ENCODE assay signal across 12 cellular contexts in genomic region chr5:172164773-172165212, GRCh38. TPM values are rescaled to one million over a fixed set of nuclear protein-coding genes. Genes with fewer than 3 reads are reported as not detected.
A peak's percentile ranks its signal among the peaks of the same experiment; 100 is the strongest.
DNase-seq lines count a peak whose midpoint lies in the region; TF ChIP-seq lines count a peak whose summit lies in the region.
"Had no signal": no experiment of that assay in that cellular context is flagged by ENCODE, and none has a peak within 500 bp of the region (broad histone marks: within the 10 kb centered on the region; RNA-seq: fewer than 3 reads in every experiment).

No MANE protein-coding gene starts in this region.

- H3K79me2 ChIP-seq in mammary epithelial cell (ENCODE audit: insufficient read depth, low read length) (peaks cover 97% of the 10 kb centered on the region), fibroblast of lung (ENCODE audit: control insufficient read depth, insufficient read depth, low read length) (peaks cover 4% of the 10 kb centered on the region)

- BruUV-seq in mammary epithelial cell (replicated peaks; lab: Mats Ljungman, UMichigan): no TSS peak

- H3K4me3 ChIP-seq in mammary epithelial cell (replicated peaks in 1 of 3; ENCODE audit: insufficient read depth in 1 of 3, low read depth in 2 of 3, low read length in 3 of 3) (no peak overlapping the region), breast epithelium (no peak overlapping the region), fibroblast of lung (replicated peaks in 1 of 4; ENCODE audit: control extremely low read depth in 1 of 4, insufficient read depth in 1 of 4, low read depth in 3 of 4, low read length in 4 of 4) (no peak overlapping the region), tibial nerve (no peak overlapping the region)
- H3K4me3 ChIP-seq: HAP-1, psoas muscle had no signal

- TF ChIP-seq POLR2A in breast epithelium (IDR thresholded peaks at IDR 0.05) (no peak), tibial nerve (IDR thresholded peaks at IDR 0.05) (no peak)

- H3K27me3 ChIP-seq in mammary epithelial cell (ENCODE audit: insufficient read depth, low read length) (no peaks in the 10 kb centered on the region), breast epithelium (no peaks in the 10 kb centered on the region), fibroblast of lung (ENCODE audit: control insufficient read depth, insufficient read depth, low read length) (no peaks in the 10 kb centered on the region), tibial nerve (no peaks in the 10 kb centered on the region)

- H3K4me1 ChIP-seq in mammary epithelial cell (ENCODE audit: insufficient read depth, low read length) (peaks cover 12% of the 10 kb centered on the region), breast epithelium (no peaks in the 10 kb centered on the region), fibroblast of lung (ENCODE audit: control insufficient read depth, extremely low read depth, insufficient read depth, low read length) (peaks cover 14% of the 10 kb centered on the region), tibial nerve (peaks cover 0 to 88% (median 53%) of the 10 kb centered on the region in 4 donors)
- H3K4me1 ChIP-seq: HAP-1 had no signal

- dilution Hi-C loops in mammary epithelial cell (cut with HindIII; ENCODE audit: low sequenced_read_pairs): no loop called here

- H2AFZ ChIP-seq in mammary epithelial cell (ENCODE audit: low read depth, low read length): peak overlapping the region; percentile 6
- H2AFZ ChIP-seq in fibroblast of lung (ENCODE audit: low read length): peak overlapping the region; percentile 23

- H3K4me2 ChIP-seq in mammary epithelial cell (ENCODE audit: insufficient read depth, low read depth, low read length): peak overlapping the region; percentile 53
- H3K4me2 ChIP-seq in fibroblast of lung (ENCODE audit: extremely low read depth, insufficient read depth, low read length): peak overlapping the region; percentile 51

- H3K9ac ChIP-seq in mammary epithelial cell (ENCODE audit: insufficient read depth, low read length): no peak overlapping the region
- no peak overlapping the region for H3K9ac ChIP-seq in fibroblast of lung (ENCODE audit: insufficient read depth, low read length)

- CTCF ChIA-PET in mammary epithelial cell (lab: Charles Lee; ENCODE audit: low non-redundant PET): no interaction called here

- TF ChIP-seq CTCF in mammary epithelial cell (conservative IDR thresholded peaks at IDR 0.05 in 1 of 2, IDR thresholded peaks at IDR 0.05 in 1 of 2; ENCODE audit: extremely low read depth in 1 of 2, insufficient read depth in 1 of 2, low read depth in 1 of 2, low read length in 2 of 2): no peak
- TF ChIP-seq CTCF in breast epithelium (IDR thresholded peaks at IDR 0.05): no peak
- TF ChIP-seq CTCF in fibroblast of lung (conservative IDR thresholded peaks at IDR 0.05 in 1 of 2, IDR thresholded peaks at IDR 0.05 in 1 of 2; ENCODE audit: low read depth in 1 of 2, low read length in 2 of 2): no peak
- TF ChIP-seq CTCF in tibial nerve (IDR thresholded peaks at IDR 0.05): peak in 1 of 5 experiments; percentile 19

- H3K27ac ChIP-seq in mammary epithelial cell (ENCODE audit: insufficient read depth, low read depth, low read length) (no peak overlapping the region), breast epithelium (no peak overlapping the region), fibroblast of lung (ENCODE audit: insufficient read depth, low read length) (peak overlapping the region; percentile 51), tibial nerve (peak overlapping the region; percentile 68 to 93 (median 78))
- H3K27ac ChIP-seq: psoas muscle had no signal

- peak; percentile 58 for DNase-seq in mammary epithelial cell
- no peak for DNase-seq in breast epithelium (ENCODE audit: low spot score in 2 of 2)
- peak; percentile 50 to 70 for DNase-seq in fibroblast of lung (ENCODE audit: low read depth in 2 of 2)
- peak; percentile 56 for DNase-seq in myocyte (ENCODE audit: low read depth)
- peak in 1 of 2 donors; percentile 51 for DNase-seq in tibial nerve (ENCODE audit: low spot score in 2 of 2)
- DNase-seq in kidney glomerular epithelial cell (lab: John Stamatoyannopoulos, UW): no peak
- DNase-seq in activated CD4-positive, alpha-beta T cell treated with anti-CD3 and anti-CD28 coated beads, Interleukin-2, amount 50 U/mL, for 1 hour: no peak
- DNase-seq in activated naive CD4-positive, alpha-beta T cell (lab: John Stamatoyannopoulos, UW): no peak
- DNase-seq: activated CD4-positive, alpha-beta T cell treated with anti-CD3 and anti-CD28 coated beads, Interleukin-2, amount 10 ng/mL, durations not matched to agents 24 days and 14 days; psoas muscle had no signal

- WGBS in mammary epithelial cell (ENCODE audit: low coverage, missing lambda C conversion rate): 25% methylated on average over 9 of the region's 13 CpGs
- WGBS in tibial nerve, 2 donors: 49 to 51% methylated on average over 11 to 13 of the region's 13 CpGs

- H3K9me3 ChIP-seq in mammary epithelial cell (replicated peaks; ENCODE audit: insufficient read depth, low read length) (no peaks in the 10 kb centered on the region), breast epithelium (no peaks in the 10 kb centered on the region), fibroblast of lung (ENCODE audit: control insufficient read depth, insufficient read depth, low read depth, low read length) (no peaks in the 10 kb centered on the region), tibial nerve (no peaks in the 10 kb centered on the region)
- H3K9me3 ChIP-seq: HAP-1, psoas muscle had no signal

- no peaks in the 10 kb centered on the region for H4K20me1 ChIP-seq in mammary epithelial cell (ENCODE audit: insufficient read depth, low read length)
- H4K20me1 ChIP-seq in fibroblast of lung (ENCODE audit: control insufficient read depth, extremely low read depth, insufficient read depth, low read length): no peaks in the 10 kb centered on the region

- in situ Hi-C loops in mammary epithelial cell (cut with MboI; ENCODE audit: low sequenced_read_pairs in 2 of 2): no loop called here

- peak in 1 of 2 donors; percentile 79 for TF ChIP-seq EP300 in tibial nerve (IDR thresholded peaks at IDR 0.05)

- intact Hi-C loops in mammary epithelial cell (cut with micrococcal nuclease): no loop called here
- intact Hi-C loops in breast epithelium (cut with DNase I; ENCODE audit: low total_unique reads): no loop called here

- H3K36me3 ChIP-seq in mammary epithelial cell (ENCODE audit: insufficient read depth, low read length): peaks cover 3% of the 10 kb centered on the region
- H3K36me3 ChIP-seq in breast epithelium: no peaks in the 10 kb centered on the region
- no peaks in the 10 kb centered on the region for H3K36me3 ChIP-seq in fibroblast of lung (ENCODE audit: control insufficient read depth, insufficient read depth, low read length)
- H3K36me3 ChIP-seq in tibial nerve: no peaks in the 10 kb centered on the region
- H3K36me3 ChIP-seq: HAP-1 had no signal

RNA-seq across cellular contexts. Expression of gene STK10, which starts 23.2 kb away (rescaled TPM):
- 10 to 100 TPM; 50.8 to 65.0 TPM for total RNA-seq in mammary epithelial cell
- polyA plus RNA-seq in mammary epithelial cell: 18.8 TPM
- polyA minus RNA-seq in mammary epithelial cell: 65.2 TPM
- 10 to 100 TPM; 17.1 to 32.5 (median 23.3) TPM for total RNA-seq in breast epithelium
- 8.5 and 16.0 TPM in 2 replicates for total RNA-seq in fibroblast of lung
- polyA plus RNA-seq in fibroblast of lung: 8.9 and 11.5 TPM in 2 replicates
- polyA plus RNA-seq in fibroblast of lung (2012): 16.6 and 18.1 TPM in 2 replicates
- polyA minus RNA-seq in fibroblast of lung (ENCODE audit: low replicate concordance): 31.8 and 36.2 TPM in 2 replicates
- 22.3 and 23.2 TPM in 2 replicates for total RNA-seq in myocyte
- polyA plus RNA-seq in myocyte (2012): 23.2 TPM
- 10 to 100 TPM; 35.4 to 75.6 (median 48.0) TPM for total RNA-seq in tibial nerve

RNA-seq across cellular contexts. Expression of gene EFCAB9, which starts 29.2 kb away (rescaled TPM):
- not detected for total RNA-seq in mammary epithelial cell
- not detected for polyA plus RNA-seq in mammary epithelial cell
- polyA minus RNA-seq in mammary epithelial cell: not detected
- not detected for total RNA-seq in breast epithelium
- not detected in 2 replicates for total RNA-seq in fibroblast of lung
- not detected in 2 replicates for polyA plus RNA-seq in fibroblast of lung
- polyA plus RNA-seq in fibroblast of lung (2012): not detected in 2 replicates
- polyA minus RNA-seq in fibroblast of lung (ENCODE audit: low replicate concordance): not detected in 2 replicates
- not detected in 2 replicates for total RNA-seq in myocyte
- not detected for polyA plus RNA-seq in myocyte (2012)
- total RNA-seq in tibial nerve: not detected
- total RNA-seq: activated CD4-positive, alpha-beta T cell treated with anti-CD3 and anti-CD28 coated beads, Interleukin-2, amount 10 ng/mL, durations not matched to agents 24 days and 14 days; activated naive CD4-positive, alpha-beta T cell treated with anti-CD3 and anti-CD28 coated beads, Interleukin-2, amount 50 U/mL, for 72 hours; psoas muscle had no signal

Comparison
In these comparisons a context has a peak if more than half of its experiments do, and no peak if none do; other contexts are left out.
1. DNase-seq: peak in mammary epithelial cell (single experiment), fibroblast of lung (2 of 2) and myocyte (single experiment); none in breast epithelium (0 of 2), kidney glomerular epithelial cell (single experiment), activated CD4-positive, alpha-beta T cell treated with anti-CD3 and anti-CD28 coated beads, Interleukin-2, amount 50 U/mL, for 1 hour (single experiment) and activated naive CD4-positive, alpha-beta T cell (0 of 4).
2. H3K27ac ChIP-seq: peak in fibroblast of lung (single experiment) and tibial nerve (4 of 4); none in mammary epithelial cell (single experiment) and breast epithelium (0 of 2).